1 cellular context compared by ENCODE assay signal in the genomic region with DNA sequence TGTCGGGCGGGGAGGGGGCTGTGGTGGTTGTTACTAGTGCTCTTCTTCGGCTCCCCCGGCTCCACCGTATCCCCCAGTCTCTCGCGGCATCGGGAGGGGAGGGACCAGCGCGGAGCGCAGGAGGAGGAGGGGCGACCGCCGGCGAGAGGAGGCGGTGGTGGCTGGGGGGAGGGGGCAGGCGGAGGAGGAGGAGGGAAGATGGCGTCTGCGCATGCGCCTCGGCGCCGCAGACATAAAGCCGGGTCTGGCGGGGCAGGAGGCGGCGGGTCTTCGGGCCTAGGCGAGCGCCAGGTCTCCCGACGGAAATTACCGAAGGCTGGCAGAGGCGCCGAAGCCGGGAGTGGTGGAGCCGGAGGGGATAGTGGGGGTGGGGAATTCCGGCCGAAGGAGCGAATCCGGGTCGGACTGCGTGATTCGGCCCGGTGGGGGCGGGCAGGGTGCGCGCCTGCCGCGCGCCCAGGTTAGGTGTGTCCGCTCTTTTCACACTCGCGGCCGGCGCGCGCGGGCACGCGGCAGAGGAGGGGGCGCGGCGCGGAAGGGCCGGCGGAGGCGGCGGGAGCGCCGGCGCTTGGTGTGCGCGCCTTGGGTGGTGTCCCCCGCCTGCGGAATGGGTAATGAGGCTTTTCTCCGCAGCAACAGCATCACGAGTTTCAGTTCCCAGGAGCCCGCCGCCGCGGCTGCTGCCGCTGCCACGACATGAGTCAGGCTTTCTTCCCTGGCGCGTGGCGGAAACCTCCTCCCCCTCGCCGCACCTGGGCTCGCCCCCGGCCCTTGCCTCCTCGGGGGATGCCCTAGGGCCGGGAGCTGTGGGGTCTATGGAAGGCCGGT.
TF ChIP-seq lines count a peak whose summit lies in the region.

No MANE protein-coding gene starts in this region.

TF ChIP-seq in K562, 482 proteins besides CTCF, POLR2A, EP300 and RAD21 (continued from another document and continues in another):
- TF ChIP-seq ZNF589 (CRISPR knock-in tag; IDR thresholded peaks at IDR 0.05; ENCODE audit: low read depth) (peak; percentile 82), ATF1 (CRISPR knock-in tag; IDR thresholded peaks at IDR 0.05) (no peak), ATF1 (tag; IDR thresholded peaks at IDR 0.05) (peak; percentile 56), GABPB2 (CRISPR knock-in tag; conservative IDR thresholded peaks at IDR 0.05) (no peak), NR2C2 (CRISPR knock-in tag; IDR thresholded peaks at IDR 0.05) (no peak), NR2C2 (tag; IDR thresholded peaks at IDR 0.05) (0 out of 2 replicates have a peak, but pooled peaks have one; percentile 56), ZNF316 (IDR thresholded peaks at IDR 0.05) (peak; percentile 39), CBX1 (IDR thresholded peaks at IDR 0.05; ENCODE audit: low read depth) (0 out of 2 replicates have a peak, but pooled peaks have one; percentile 10), EP400 (IDR thresholded peaks at IDR 0.05) (peak; percentile 80), YY1 (IDR thresholded peaks at IDR 0.05; ENCODE audit: borderline replicate concordance in 1 of 3, control insufficient read depth in 1 of 3, extremely low read depth in 1 of 3, insufficient read depth in 3 of 3, insufficient read length in 1 of 3, insufficient replicate concordance in 2 of 3, low read depth in 1 of 3, low read length in 2 of 3) (peak in 2 of 3 experiments; percentile 66 to 72), CXXC5 (CRISPR knock-in tag; IDR thresholded peaks at IDR 0.05) (peak; percentile 86), SIN3A (IDR thresholded peaks at IDR 0.05; ENCODE audit: borderline replicate concordance in 2 of 2, control insufficient read depth in 1 of 2, low read depth in 2 of 2, low read length in 2 of 2) (peak in 1 of 2 experiments; percentile 26; a peak in 1 of 4 replicates), ZNF134 (CRISPR knock-in tag; conservative IDR thresholded peaks at IDR 0.05) (no peak), SMAD4 (CRISPR knock-in tag; conservative IDR thresholded peaks at IDR 0.05) (peak; percentile 80), NCOA6 (IDR thresholded peaks at IDR 0.05) (no peak), CTBP1 (IDR thresholded peaks at IDR 0.05; ENCODE audit: borderline replicate concordance) (peak; percentile 94), U2AF2 (optimal IDR thresholded peaks at IDR 0.05; ENCODE audit: low read depth, low read length) (no peak), MAZ (CRISPR knock-in tag; conservative IDR thresholded peaks at IDR 0.05 in 1 of 2, IDR thresholded peaks at IDR 0.05 in 1 of 2) (peak; percentile 66), L3MBTL2 (IDR thresholded peaks at IDR 0.05) (peak; percentile 88), SLC30A9 (CRISPR knock-in tag; IDR thresholded peaks at IDR 0.05) (no peak), TAF7 (tag; IDR thresholded peaks at IDR 0.05) (0 out of 2 replicates have a peak, but pooled peaks have one; percentile 36), RB1 (IDR thresholded peaks at IDR 0.05; ENCODE audit: low read depth) (peak; percentile 58; the same call in 1 of the 2 replicates), RBFOX2 (IDR thresholded peaks at IDR 0.05; ENCODE audit: low read depth, low read length) (peak; percentile 84), TOE1 (IDR thresholded peaks at IDR 0.05; ENCODE audit: borderline replicate concordance) (peak; percentile 42; the same call in 1 of the 2 replicates), TOE1 (CRISPR knock-in tag; IDR thresholded peaks at IDR 0.05; ENCODE audit: borderline replicate concordance, low read depth) (no peak), EGR1 (conservative IDR thresholded peaks at IDR 0.05) (peak; percentile 77), MCM2 (IDR thresholded peaks at IDR 0.05; ENCODE audit: low read depth) (no peak), C11orf30 (IDR thresholded peaks at IDR 0.05; ENCODE audit: low read depth) (peak; percentile 53; the same call in 1 of the 2 replicates)
- TF ChIP-seq, protein P1, sequence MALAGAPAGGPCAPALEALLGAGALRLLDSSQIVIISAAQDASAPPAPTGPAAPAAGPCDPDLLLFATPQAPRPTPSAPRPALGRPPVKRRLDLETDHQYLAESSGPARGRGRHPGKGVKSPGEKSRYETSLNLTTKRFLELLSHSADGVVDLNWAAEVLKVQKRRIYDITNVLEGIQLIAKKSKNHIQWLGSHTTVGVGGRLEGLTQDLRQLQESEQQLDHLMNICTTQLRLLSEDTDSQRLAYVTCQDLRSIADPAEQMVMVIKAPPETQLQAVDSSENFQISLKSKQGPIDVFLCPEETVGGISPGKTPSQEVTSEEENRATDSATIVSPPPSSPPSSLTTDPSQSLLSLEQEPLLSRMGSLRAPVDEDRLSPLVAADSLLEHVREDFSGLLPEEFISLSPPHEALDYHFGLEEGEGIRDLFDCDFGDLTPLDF (CRISPR knock-in tag; IDR thresholded peaks at IDR 0.05), result 0 out of 2 replicates have a peak, but pooled peaks have one; percentile 27
- TF ChIP-seq, protein P2, sequence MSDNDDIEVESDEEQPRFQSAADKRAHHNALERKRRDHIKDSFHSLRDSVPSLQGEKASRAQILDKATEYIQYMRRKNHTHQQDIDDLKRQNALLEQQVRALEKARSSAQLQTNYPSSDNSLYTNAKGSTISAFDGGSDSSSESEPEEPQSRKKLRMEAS (CRISPR knock-in tag; IDR thresholded peaks at IDR 0.05), result peak; percentile 70; the same call in 1 of the 2 replicates
- TF ChIP-seq, protein P3, sequence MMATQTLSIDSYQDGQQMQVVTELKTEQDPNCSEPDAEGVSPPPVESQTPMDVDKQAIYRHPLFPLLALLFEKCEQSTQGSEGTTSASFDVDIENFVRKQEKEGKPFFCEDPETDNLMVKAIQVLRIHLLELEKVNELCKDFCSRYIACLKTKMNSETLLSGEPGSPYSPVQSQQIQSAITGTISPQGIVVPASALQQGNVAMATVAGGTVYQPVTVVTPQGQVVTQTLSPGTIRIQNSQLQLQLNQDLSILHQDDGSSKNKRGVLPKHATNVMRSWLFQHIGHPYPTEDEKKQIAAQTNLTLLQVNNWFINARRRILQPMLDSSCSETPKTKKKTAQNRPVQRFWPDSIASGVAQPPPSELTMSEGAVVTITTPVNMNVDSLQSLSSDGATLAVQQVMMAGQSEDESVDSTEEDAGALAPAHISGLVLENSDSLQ (IDR thresholded peaks at IDR 0.05), result no peak
- TF ChIP-seq, protein P4, sequence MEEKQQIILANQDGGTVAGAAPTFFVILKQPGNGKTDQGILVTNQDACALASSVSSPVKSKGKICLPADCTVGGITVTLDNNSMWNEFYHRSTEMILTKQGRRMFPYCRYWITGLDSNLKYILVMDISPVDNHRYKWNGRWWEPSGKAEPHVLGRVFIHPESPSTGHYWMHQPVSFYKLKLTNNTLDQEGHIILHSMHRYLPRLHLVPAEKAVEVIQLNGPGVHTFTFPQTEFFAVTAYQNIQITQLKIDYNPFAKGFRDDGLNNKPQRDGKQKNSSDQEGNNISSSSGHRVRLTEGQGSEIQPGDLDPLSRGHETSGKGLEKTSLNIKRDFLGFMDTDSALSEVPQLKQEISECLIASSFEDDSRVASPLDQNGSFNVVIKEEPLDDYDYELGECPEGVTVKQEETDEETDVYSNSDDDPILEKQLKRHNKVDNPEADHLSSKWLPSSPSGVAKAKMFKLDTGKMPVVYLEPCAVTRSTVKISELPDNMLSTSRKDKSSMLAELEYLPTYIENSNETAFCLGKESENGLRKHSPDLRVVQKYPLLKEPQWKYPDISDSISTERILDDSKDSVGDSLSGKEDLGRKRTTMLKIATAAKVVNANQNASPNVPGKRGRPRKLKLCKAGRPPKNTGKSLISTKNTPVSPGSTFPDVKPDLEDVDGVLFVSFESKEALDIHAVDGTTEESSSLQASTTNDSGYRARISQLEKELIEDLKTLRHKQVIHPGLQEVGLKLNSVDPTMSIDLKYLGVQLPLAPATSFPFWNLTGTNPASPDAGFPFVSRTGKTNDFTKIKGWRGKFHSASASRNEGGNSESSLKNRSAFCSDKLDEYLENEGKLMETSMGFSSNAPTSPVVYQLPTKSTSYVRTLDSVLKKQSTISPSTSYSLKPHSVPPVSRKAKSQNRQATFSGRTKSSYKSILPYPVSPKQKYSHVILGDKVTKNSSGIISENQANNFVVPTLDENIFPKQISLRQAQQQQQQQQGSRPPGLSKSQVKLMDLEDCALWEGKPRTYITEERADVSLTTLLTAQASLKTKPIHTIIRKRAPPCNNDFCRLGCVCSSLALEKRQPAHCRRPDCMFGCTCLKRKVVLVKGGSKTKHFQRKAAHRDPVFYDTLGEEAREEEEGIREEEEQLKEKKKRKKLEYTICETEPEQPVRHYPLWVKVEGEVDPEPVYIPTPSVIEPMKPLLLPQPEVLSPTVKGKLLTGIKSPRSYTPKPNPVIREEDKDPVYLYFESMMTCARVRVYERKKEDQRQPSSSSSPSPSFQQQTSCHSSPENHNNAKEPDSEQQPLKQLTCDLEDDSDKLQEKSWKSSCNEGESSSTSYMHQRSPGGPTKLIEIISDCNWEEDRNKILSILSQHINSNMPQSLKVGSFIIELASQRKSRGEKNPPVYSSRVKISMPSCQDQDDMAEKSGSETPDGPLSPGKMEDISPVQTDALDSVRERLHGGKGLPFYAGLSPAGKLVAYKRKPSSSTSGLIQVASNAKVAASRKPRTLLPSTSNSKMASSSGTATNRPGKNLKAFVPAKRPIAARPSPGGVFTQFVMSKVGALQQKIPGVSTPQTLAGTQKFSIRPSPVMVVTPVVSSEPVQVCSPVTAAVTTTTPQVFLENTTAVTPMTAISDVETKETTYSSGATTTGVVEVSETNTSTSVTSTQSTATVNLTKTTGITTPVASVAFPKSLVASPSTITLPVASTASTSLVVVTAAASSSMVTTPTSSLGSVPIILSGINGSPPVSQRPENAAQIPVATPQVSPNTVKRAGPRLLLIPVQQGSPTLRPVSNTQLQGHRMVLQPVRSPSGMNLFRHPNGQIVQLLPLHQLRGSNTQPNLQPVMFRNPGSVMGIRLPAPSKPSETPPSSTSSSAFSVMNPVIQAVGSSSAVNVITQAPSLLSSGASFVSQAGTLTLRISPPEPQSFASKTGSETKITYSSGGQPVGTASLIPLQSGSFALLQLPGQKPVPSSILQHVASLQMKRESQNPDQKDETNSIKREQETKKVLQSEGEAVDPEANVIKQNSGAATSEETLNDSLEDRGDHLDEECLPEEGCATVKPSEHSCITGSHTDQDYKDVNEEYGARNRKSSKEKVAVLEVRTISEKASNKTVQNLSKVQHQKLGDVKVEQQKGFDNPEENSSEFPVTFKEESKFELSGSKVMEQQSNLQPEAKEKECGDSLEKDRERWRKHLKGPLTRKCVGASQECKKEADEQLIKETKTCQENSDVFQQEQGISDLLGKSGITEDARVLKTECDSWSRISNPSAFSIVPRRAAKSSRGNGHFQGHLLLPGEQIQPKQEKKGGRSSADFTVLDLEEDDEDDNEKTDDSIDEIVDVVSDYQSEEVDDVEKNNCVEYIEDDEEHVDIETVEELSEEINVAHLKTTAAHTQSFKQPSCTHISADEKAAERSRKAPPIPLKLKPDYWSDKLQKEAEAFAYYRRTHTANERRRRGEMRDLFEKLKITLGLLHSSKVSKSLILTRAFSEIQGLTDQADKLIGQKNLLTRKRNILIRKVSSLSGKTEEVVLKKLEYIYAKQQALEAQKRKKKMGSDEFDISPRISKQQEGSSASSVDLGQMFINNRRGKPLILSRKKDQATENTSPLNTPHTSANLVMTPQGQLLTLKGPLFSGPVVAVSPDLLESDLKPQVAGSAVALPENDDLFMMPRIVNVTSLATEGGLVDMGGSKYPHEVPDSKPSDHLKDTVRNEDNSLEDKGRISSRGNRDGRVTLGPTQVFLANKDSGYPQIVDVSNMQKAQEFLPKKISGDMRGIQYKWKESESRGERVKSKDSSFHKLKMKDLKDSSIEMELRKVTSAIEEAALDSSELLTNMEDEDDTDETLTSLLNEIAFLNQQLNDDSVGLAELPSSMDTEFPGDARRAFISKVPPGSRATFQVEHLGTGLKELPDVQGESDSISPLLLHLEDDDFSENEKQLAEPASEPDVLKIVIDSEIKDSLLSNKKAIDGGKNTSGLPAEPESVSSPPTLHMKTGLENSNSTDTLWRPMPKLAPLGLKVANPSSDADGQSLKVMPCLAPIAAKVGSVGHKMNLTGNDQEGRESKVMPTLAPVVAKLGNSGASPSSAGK (IDR thresholded peaks at IDR 0.05), result peak; percentile 79
- TF ChIP-seq, protein P5, sequence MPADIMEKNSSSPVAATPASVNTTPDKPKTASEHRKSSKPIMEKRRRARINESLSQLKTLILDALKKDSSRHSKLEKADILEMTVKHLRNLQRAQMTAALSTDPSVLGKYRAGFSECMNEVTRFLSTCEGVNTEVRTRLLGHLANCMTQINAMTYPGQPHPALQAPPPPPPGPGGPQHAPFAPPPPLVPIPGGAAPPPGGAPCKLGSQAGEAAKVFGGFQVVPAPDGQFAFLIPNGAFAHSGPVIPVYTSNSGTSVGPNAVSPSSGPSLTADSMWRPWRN (IDR thresholded peaks at IDR 0.05; ENCODE audit: low read depth), result peak; percentile 85
- TF ChIP-seq, protein P6, sequence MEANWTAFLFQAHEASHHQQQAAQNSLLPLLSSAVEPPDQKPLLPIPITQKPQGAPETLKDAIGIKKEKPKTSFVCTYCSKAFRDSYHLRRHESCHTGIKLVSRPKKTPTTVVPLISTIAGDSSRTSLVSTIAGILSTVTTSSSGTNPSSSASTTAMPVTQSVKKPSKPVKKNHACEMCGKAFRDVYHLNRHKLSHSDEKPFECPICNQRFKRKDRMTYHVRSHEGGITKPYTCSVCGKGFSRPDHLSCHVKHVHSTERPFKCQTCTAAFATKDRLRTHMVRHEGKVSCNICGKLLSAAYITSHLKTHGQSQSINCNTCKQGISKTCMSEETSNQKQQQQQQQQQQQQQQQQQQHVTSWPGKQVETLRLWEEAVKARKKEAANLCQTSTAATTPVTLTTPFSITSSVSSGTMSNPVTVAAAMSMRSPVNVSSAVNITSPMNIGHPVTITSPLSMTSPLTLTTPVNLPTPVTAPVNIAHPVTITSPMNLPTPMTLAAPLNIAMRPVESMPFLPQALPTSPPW (CRISPR knock-in tag; IDR thresholded peaks at IDR 0.05), result peak; percentile 82
- TF ChIP-seq, protein P7, sequence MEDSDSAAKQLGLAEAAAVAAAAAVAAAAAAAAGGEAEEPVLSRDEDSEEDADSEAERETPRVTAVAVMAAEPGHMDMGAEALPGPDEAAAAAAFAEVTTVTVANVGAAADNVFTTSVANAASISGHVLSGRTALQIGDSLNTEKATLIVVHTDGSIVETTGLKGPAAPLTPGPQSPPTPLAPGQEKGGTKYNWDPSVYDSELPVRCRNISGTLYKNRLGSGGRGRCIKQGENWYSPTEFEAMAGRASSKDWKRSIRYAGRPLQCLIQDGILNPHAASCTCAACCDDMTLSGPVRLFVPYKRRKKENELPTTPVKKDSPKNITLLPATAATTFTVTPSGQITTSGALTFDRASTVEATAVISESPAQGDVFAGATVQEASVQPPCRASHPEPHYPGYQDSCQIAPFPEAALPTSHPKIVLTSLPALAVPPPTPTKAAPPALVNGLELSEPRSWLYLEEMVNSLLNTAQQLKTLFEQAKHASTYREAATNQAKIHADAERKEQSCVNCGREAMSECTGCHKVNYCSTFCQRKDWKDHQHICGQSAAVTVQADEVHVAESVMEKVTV (CRISPR knock-in tag; IDR thresholded peaks at IDR 0.05), result peak; percentile 38; the same call in 1 of the 2 replicates
- TF ChIP-seq, protein P8, sequence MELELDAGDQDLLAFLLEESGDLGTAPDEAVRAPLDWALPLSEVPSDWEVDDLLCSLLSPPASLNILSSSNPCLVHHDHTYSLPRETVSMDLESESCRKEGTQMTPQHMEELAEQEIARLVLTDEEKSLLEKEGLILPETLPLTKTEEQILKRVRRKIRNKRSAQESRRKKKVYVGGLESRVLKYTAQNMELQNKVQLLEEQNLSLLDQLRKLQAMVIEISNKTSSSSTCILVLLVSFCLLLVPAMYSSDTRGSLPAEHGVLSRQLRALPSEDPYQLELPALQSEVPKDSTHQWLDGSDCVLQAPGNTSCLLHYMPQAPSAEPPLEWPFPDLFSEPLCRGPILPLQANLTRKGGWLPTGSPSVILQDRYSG (tag; conservative IDR thresholded peaks at IDR 0.05; ENCODE audit: low read depth), result 0 out of 2 replicates have a peak, but pooled peaks have one; percentile 26
